ENCODE assay signal across 10 cellular contexts in the genomic region with DNA sequence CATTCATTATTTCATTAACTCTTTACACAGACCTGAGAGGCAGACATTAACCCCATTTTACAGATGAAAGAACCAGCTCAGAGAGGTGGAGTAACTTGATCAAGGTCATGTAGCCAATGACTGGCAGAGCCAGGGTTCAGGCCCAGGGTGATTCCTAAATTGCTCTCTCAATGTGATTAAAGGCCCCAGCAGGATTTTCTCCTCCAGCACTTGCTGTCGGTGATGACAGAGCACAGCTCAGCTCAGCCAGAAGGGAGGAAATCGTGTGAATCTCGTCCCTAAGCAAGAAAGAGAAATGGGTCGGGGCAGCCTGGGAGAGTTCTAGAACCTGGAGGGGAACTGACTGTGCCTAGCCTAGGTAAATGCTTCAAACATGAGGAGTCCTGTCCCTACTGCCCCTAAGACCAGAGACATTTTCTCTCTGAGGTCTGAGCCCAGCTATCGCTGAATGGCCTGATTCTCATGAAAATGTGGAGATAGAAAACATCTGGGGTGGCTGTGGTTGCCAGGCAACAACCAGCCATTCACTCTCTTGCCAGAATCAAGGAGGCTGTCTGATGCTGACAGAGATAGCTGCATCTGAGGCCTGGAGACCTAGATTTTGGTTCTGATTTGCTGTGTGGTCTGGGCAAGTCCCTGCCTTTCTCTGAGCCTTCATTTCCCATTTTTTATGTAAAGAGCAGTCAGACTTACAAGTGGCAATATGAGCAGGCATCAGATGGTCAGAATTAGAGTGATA. TPM values are rescaled to one million over a fixed set of nuclear protein-coding genes. Genes with fewer than 3 reads are reported as not detected.
A peak's percentile ranks its signal among the peaks of the same experiment; 100 is the strongest.
DNase-seq lines count a peak whose midpoint lies in the region; ATAC-seq and TF ChIP-seq lines count a peak whose summit lies in the region.
"Had no signal": no experiment of that assay in that cellular context is flagged by ENCODE, and none has a peak within 500 bp of the region (broad histone marks: within the 10 kb centered on the region; RNA-seq: fewer than 3 reads in every experiment).

No MANE protein-coding gene starts in this region.

- H3K27me3 ChIP-seq in AG04450 (ENCODE audit: control insufficient read depth, insufficient read depth, low read length) (no peaks in the 10 kb centered on the region), iPS-18a (ENCODE audit: control insufficient read depth, insufficient read depth, low read length) (peaks cover 6% of the 10 kb centered on the region), Caco-2 (replicated peaks; ENCODE audit: control insufficient read depth, insufficient read depth, low read length) (no peaks in the 10 kb centered on the region)

- POLR2A ChIA-PET in AG04450 (lab: Yijun Ruan, JAX) (interaction anchor here (1.1 to 1.3 kb wide), 2 partner anchors 12 to 20 kb away, joined by 3 to 5 read pairs; partner anchors contain the start of gene RNF19B), Caco-2 (lab: Charles Lee) (no interaction called here)

- H3K9me3 Mint-ChIP-seq in nephron progenitor cell (no peaks in the 10 kb centered on the region), Caco-2 (ENCODE audit: unreplicated experiment) (no peaks in the 10 kb centered on the region)

- DNase-seq in AG04450 (ENCODE audit: low read depth, low spot score) (no peak), GM20000 (ENCODE audit: low spot score) (peak; percentile 51), nephron progenitor cell (no peak), Caco-2 (no peak), NCI-H345 (lab: John Stamatoyannopoulos, UW) (no peak)
- DNase-seq in activated T-helper 9 cell treated with anti-CD3 and anti-CD28 coated beads, Interleukin-2, amount 50 U/mL, for 16 hours (ENCODE audit: low read depth), result peak; percentile 31
- DNase-seq: DMS153, NCI-H510A treated with DMSO at 0.1 percent for 48 hours had no signal

- TF ChIP-seq CTCF in AG04450 (IDR thresholded peaks at IDR 0.05; ENCODE audit: low read depth, low read length) (no peak), GM20000 (IDR thresholded peaks at IDR 0.05; ENCODE audit: extremely low read depth, missing control alignments) (no peak), nephron progenitor cell (IDR thresholded peaks at IDR 0.05) (no peak), Caco-2 (IDR thresholded peaks at IDR 0.05; ENCODE audit: insufficient read depth in 1 of 2, low read depth in 1 of 2, low read length in 1 of 2, severe bottlenecking in 1 of 2, unreplicated experiment in 1 of 2) (no peak)

- H3K27ac Mint-ChIP-seq in nephron progenitor cell, result no peak overlapping the region
- H3K27ac Mint-ChIP-seq in Caco-2 (ENCODE audit: unreplicated experiment), result no peak overlapping the region

- intact Hi-C loops in Caco-2 (cut with micrococcal nuclease; ENCODE audit: unreplicated experiment), result no loop called here

- ATAC-seq in GM18858 (IDR thresholded peaks at IDR 0.05; ENCODE audit: unreplicated experiment), result no peak

- no peak overlapping the region for H3K9ac ChIP-seq in iPS-18a (ENCODE audit: low read length)

- H3K4me3 Mint-ChIP-seq in nephron progenitor cell (no peak overlapping the region), Caco-2 (ENCODE audit: unreplicated experiment) (no peak overlapping the region)

- peaks cover 27% of the 10 kb centered on the region for H3K27me3 Mint-ChIP-seq in nephron progenitor cell (ENCODE audit: low read depth, poor library complexity)
- no peaks in the 10 kb centered on the region for H3K27me3 Mint-ChIP-seq in Caco-2 (ENCODE audit: insufficient read depth, unreplicated experiment)

- H3K36me3 ChIP-seq in iPS-18a (ENCODE audit: control insufficient read depth, low read depth, low read length) (no peaks in the 10 kb centered on the region), Caco-2 (ENCODE audit: control insufficient read depth, insufficient read depth, low read length) (no peaks in the 10 kb centered on the region)

- H3K27ac ChIP-seq in AG04450 (ENCODE audit: low read depth, low read length), result peak overlapping the region; percentile 47
- peak overlapping the region; percentile 32 for H3K27ac ChIP-seq in iPS-18a (ENCODE audit: low read length)

- no TSS peak for BruUV-seq in Caco-2 (replicated peaks; lab: Mats Ljungman, UMichigan)

- H3K36me3 Mint-ChIP-seq in nephron progenitor cell (ENCODE audit: low read depth), result no peaks in the 10 kb centered on the region
- no peaks in the 10 kb centered on the region for H3K36me3 Mint-ChIP-seq in Caco-2 (ENCODE audit: insufficient read depth, unreplicated experiment)

- CTCF ChIA-PET in AG04450 (lab: Charles Lee) (interaction anchor here (0.7 to 1.2 kb wide), 4 partner anchors 23 to 96 kb away, joined by 3 to 8 read pairs (median 3); partner anchors contain the start of gene AZIN2), Caco-2 (lab: Charles Lee) (interaction anchor here (0.6 kb wide), 1 partner anchor 633 kb away, joined by 4 read pairs; no protein-coding TSS in a partner anchor)

- H3K4me3 ChIP-seq in AG04450 (ENCODE audit: low read depth, low read length), result no peak overlapping the region
- no peak overlapping the region for H3K4me3 ChIP-seq in iPS-18a (ENCODE audit: low read length)
- H3K4me3 ChIP-seq in Caco-2 (ENCODE audit: low read depth, low read length), result no peak overlapping the region

- peaks cover 9% of the 10 kb centered on the region for H3K4me1 Mint-ChIP-seq in nephron progenitor cell
- peaks cover 6% of the 10 kb centered on the region for H3K4me1 Mint-ChIP-seq in Caco-2 (ENCODE audit: low read depth, unreplicated experiment)

- peaks cover 21% of the 10 kb centered on the region for H3K4me1 ChIP-seq in iPS-18a (ENCODE audit: control insufficient read depth, low read depth, low read length)
- H3K4me1 ChIP-seq in Caco-2, result peaks cover 5% of the 10 kb centered on the region; the same call in 1 of the 2 replicates

- H3K9me3 ChIP-seq in AG04450 (ENCODE audit: control insufficient read depth, insufficient read depth, low read length) (no peaks in the 10 kb centered on the region), iPS-18a (ENCODE audit: control insufficient read depth, low read depth, low read length) (no peaks in the 10 kb centered on the region), Caco-2 (no peaks in the 10 kb centered on the region)

RNA-seq across cellular contexts. Expression of gene RNF19B, which starts 19.6 kb away (rescaled TPM):
- polyA plus RNA-seq in AG04450 (2011; rRNA removed), result 8.5 and 10.1 TPM in 2 replicates
- polyA minus RNA-seq in AG04450 (2011; rRNA and poly(A)+ RNA removed), result 18.0 and 19.5 TPM in 2 replicates
- 13.9 and 14.5 TPM in 2 replicates for total RNA-seq in Caco-2 (2022)

RNA-seq across cellular contexts. Expression of gene AK2, which starts 52.4 kb away (rescaled TPM):
- polyA plus RNA-seq in AG04450 (2011; rRNA removed), result 129 TPM in 2 replicates
- 59.6 and 66.6 TPM in 2 replicates for polyA minus RNA-seq in AG04450 (2011; rRNA and poly(A)+ RNA removed)
- 127 and 139 TPM in 2 replicates for total RNA-seq in Caco-2 (2022)

Comparison
In these comparisons a context has a peak if more than half of its experiments do, and no peak if none do; other contexts are left out.
1. DNase-seq: peak in GM20000 (single experiment) and activated T-helper 9 cell treated with anti-CD3 and anti-CD28 coated beads, Interleukin-2, amount 50 U/mL, for 16 hours (single experiment); none in AG04450 (single experiment), nephron progenitor cell (single experiment), Caco-2 (0 of 2) and NCI-H345 (single experiment).